2 cellular contexts compared by ENCODE assay signal in the genomic region with DNA sequence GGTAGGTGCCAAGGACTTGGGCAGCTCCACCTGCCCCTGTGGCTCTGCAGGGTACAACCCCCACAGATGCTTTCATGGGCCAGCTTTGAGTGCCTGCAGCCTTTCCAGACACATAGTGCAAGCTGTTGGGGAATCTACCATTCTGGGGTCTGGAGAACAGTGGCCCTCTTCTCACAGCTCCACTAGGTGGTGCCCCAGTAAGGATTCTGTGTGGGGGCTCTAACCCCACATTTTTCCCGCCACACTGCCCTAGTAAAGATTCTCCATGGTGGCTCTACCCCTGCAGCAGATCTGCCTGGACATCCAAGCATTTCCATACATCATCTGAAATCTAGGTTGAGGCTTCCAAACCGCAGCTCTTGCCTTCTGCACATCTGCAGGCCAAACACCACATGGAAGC.
TF ChIP-seq lines count a peak whose summit lies in the region.

No MANE protein-coding gene starts in this region.

TF ChIP-seq in HCT116, 20 proteins besides CTCF, POLR2A, EP300 and RAD21 (continued from another document):
- TF ChIP-seq, protein P1, sequence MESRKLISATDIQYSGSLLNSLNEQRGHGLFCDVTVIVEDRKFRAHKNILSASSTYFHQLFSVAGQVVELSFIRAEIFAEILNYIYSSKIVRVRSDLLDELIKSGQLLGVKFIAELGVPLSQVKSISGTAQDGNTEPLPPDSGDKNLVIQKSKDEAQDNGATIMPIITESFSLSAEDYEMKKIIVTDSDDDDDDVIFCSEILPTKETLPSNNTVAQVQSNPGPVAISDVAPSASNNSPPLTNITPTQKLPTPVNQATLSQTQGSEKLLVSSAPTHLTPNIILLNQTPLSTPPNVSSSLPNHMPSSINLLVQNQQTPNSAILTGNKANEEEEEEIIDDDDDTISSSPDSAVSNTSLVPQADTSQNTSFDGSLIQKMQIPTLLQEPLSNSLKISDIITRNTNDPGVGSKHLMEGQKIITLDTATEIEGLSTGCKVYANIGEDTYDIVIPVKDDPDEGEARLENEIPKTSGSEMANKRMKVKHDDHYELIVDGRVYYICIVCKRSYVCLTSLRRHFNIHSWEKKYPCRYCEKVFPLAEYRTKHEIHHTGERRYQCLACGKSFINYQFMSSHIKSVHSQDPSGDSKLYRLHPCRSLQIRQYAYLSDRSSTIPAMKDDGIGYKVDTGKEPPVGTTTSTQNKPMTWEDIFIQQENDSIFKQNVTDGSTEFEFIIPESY (IDR thresholded peaks at IDR 0.05; ENCODE audit: extremely low read depth, insufficient replicate concordance, low read length), result no peak
- TF ChIP-seq POLR2AphosphoS5 (IDR thresholded peaks at IDR 0.05; ENCODE audit: low read depth, low read length), result no peak
- no peak for TF ChIP-seq SIN3A (IDR thresholded peaks at IDR 0.05; ENCODE audit: low read depth)
- no peak for TF ChIP-seq EZH2phosphoT487 (IDR thresholded peaks at IDR 0.05; ENCODE audit: borderline replicate concordance)
- no peak for TF ChIP-seq EZH2 (IDR thresholded peaks at IDR 0.05)

TF ChIP-seq in WTC11, 78 proteins besides CTCF, POLR2A, EP300 and RAD21 (continued from another document):
- no peak for TF ChIP-seq NFE2L1 (CRISPR knock-in tag; IDR thresholded peaks at IDR 0.05)
- TF ChIP-seq, protein P2, sequence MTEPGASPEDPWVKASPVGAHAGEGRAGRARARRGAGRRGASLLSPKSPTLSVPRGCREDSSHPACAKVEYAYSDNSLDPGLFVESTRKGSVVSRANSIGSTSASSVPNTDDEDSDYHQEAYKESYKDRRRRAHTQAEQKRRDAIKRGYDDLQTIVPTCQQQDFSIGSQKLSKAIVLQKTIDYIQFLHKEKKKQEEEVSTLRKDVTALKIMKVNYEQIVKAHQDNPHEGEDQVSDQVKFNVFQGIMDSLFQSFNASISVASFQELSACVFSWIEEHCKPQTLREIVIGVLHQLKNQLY (CRISPR knock-in tag; IDR thresholded peaks at IDR 0.05), result no peak
- TF ChIP-seq JUN (CRISPR knock-in tag; IDR thresholded peaks at IDR 0.05), result no peak
- TF ChIP-seq, protein P3, sequence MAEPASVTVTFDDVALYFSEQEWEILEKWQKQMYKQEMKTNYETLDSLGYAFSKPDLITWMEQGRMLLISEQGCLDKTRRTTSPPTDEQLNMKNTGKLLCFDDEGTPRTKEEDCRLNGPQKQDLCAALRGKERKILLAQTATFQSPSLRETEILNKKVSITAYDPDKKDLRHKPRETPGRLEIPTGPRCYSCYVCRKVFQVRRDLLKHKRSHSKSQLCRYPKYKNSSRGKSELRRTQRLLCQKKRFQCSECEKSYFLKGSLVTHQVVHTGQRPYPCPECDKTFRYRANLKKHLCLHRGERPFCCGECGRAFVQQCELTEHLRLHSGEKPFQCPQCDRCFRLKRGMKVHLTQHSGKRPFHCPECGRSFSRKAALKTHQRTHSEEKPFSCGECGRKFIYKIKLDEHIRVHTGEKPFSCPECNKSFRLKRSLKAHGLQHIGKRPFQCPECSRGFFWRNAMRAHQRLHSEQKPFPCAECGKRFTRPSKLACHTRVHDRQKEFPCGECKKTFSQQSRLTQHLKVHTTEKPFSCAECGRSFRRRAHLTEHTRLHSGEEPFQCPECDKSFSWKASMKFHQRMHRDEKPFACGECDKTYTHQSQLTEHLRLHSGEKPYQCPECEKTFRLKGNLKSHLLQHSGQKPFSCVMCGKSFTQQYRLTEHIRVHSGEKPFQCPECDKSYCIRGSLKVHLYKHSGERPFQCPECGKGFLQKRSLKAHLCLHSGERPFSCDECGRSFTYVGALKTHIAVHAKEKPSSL (CRISPR knock-in tag; conservative IDR thresholded peaks at IDR 0.05), result no peak
- TF ChIP-seq RELA (CRISPR knock-in tag; IDR thresholded peaks at IDR 0.05; ENCODE audit: borderline replicate concordance), result no peak
- TF ChIP-seq MXD4 (CRISPR knock-in tag; IDR thresholded peaks at IDR 0.05; ENCODE audit: borderline replicate concordance), result no peak
- no peak for TF ChIP-seq TEAD1 (CRISPR knock-in tag; IDR thresholded peaks at IDR 0.05)
- TF ChIP-seq ZNF138 (CRISPR knock-in tag; conservative IDR thresholded peaks at IDR 0.05), result no peak
- TF ChIP-seq, protein P4, sequence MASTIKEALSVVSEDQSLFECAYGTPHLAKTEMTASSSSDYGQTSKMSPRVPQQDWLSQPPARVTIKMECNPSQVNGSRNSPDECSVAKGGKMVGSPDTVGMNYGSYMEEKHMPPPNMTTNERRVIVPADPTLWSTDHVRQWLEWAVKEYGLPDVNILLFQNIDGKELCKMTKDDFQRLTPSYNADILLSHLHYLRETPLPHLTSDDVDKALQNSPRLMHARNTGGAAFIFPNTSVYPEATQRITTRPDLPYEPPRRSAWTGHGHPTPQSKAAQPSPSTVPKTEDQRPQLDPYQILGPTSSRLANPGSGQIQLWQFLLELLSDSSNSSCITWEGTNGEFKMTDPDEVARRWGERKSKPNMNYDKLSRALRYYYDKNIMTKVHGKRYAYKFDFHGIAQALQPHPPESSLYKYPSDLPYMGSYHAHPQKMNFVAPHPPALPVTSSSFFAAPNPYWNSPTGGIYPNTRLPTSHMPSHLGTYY (CRISPR knock-in tag; IDR thresholded peaks at IDR 0.05), result no peak
- TF ChIP-seq EMX1 (CRISPR knock-in tag; IDR thresholded peaks at IDR 0.05), result no peak
- no peak for TF ChIP-seq TEAD4 (CRISPR knock-in tag; IDR thresholded peaks at IDR 0.05)
